ENCODE assay signal across 26 cellular contexts in the genomic region with DNA sequence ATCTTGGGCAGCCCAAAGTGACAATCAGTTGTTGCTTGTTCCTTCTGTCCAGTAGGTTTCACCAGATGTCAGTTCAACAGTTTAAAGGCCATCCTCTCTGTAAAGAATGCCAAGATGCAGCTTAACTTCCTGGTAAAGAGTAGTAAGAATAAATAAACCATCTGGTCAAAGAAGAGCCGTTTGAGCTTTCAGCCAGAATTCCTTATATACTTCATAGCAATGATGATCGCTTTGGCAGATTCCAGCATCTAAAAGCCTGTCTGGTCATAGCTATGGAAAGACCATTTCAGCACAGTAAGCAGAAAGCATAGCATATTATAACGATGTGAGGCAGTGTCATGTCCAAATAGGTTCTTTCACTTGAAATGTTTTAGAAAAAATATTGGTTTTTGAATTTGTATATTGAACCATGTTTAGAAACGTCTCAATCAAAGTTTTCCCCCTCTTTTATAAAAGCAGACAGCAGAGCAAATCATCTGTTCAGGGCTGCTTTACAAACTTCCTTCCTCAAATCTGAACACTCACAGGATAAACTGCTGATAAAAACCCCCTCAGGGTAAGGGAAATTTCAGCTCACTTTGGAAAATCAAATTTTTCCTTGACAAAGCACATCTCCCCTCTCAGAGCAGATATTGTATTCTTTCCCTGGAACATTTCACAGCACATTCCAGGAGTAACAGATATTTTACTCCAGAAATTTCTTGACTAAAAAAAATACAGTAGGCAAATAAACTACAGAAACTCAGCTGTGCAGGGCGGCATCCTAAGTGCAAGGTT.
"Had no signal": no experiment of that assay in that cellular context is flagged by ENCODE, and none has a peak within 500 bp of the region (broad histone marks: within the 10 kb centered on the region; RNA-seq: fewer than 3 reads in every experiment).

No MANE protein-coding gene starts in this region.

- H3K4me1 ChIP-seq: colonic mucosa, gastrocnemius medialis, upper lobe of right lung had no signal

- H3K9me3 ChIP-seq: colonic mucosa, gastrocnemius medialis, lower lobe of right lung, thyroid gland, upper lobe of right lung had no signal

- H3K36me3 ChIP-seq: colonic mucosa, gastrocnemius medialis, lower lobe of right lung, thyroid gland, upper lobe of right lung had no signal

- H3K27me3 ChIP-seq: colonic mucosa, gastrocnemius medialis, thyroid gland, upper lobe of right lung had no signal

- H3K27ac ChIP-seq: colonic mucosa, gastrocnemius medialis, lower lobe of right lung, SK-N-MC, thyroid gland, upper lobe of right lung, VCaP had no signal

- DNase-seq: activated CD4-positive, alpha-beta memory T cell treated with anti-CD3 and anti-CD28 coated beads, Interleukin-2, amount 10 ng/mL, durations not matched to agents 7 days and 5 days; activated CD4-positive, alpha-beta T cell treated with anti-CD3 and anti-CD28 coated beads, Interleukin-2, amount 10 ng/mL, durations not matched to agents 24 days and 14 days; activated CD8-positive, alpha-beta memory T cell treated with anti-CD3 and anti-CD28 coated beads, Interleukin-2, amount 10 ng/mL, durations not matched to agents 7 days and 5 days; activated effector memory CD4-positive, alpha-beta T cell treated with anti-CD3 and anti-CD28 coated beads, Interleukin-2, amount 50 U/mL, for 16 hours; activated naive CD4-positive, alpha-beta T cell treated with anti-CD3 and anti-CD28 coated beads, Interleukin-2, amount 50 U/mL, for 16 hours; activated naive CD8-positive, alpha-beta T cell treated with anti-CD3 and anti-CD28 coated beads, Interleukin-2, amount 50 U/mL, for 24 hours; activated T-cell treated with anti-CD3 and anti-CD28 coated beads for 4 hours; aorta; central memory CD4-positive, alpha-beta T cell; colonic mucosa; dorsolateral prefrontal cortex; gastrocnemius medialis; islet precursor cell; left cardiac atrium; lower lobe of right lung; naive B cell; occipital lobe; stimulated activated CD4-positive, alpha-beta T cell treated with anti-CD3 and anti-CD28 coated beads, Interleukin-12 subunit alpha, Interleukin-12 subunit beta, amount 100 ng/mL, for 4 hours; stimulated activated CD4-positive, alpha-beta T cell treated with anti-CD3 and anti-CD28 coated beads, Interleukin-4, amount 100 ng/mL, for 4 hours; substantia nigra; T-cell; thyroid gland; upper lobe of right lung had no signal

- H3K4me3 ChIP-seq: colonic mucosa, dorsolateral prefrontal cortex, gastrocnemius medialis, lower lobe of right lung, SK-N-MC, thyroid gland, upper lobe of right lung had no signal

- ATAC-seq: activated CD4-positive, CD25-positive, alpha-beta regulatory T cell treated with anti-CD3 and anti-CD28 coated beads, Interleukin-2, amount 50 U/mL, for 24 hours; activated CD8-positive, alpha-beta memory T cell treated with anti-CD3 and anti-CD28 coated beads, Interleukin-2, amount 10 ng/mL, durations not matched to agents 7 days and 5 days; activated naive CD8-positive, alpha-beta T cell treated with anti-CD3 and anti-CD28 coated beads, Interleukin-2, amount 50 U/mL, for 24 hours; gastrocnemius medialis; left cardiac atrium; lower lobe of right lung; T-cell; upper lobe of right lung had no signal
